Comparison of ENCODE assay signal across 9 cellular contexts in genomic region chr1:34928066-34928864, GRCh38. TPM values are rescaled to one million over a fixed set of nuclear protein-coding genes. Genes with fewer than 3 reads are reported as not detected.
A peak's percentile ranks its signal among the peaks of the same experiment; 100 is the strongest.
DNase-seq lines count a peak whose midpoint lies in the region; ATAC-seq and TF ChIP-seq lines count a peak whose summit lies in the region.
"Had no signal": no experiment of that assay in that cellular context is flagged by ENCODE, and none has a peak within 500 bp of the region (broad histone marks: within the 10 kb centered on the region; RNA-seq: fewer than 3 reads in every experiment).

No MANE protein-coding gene starts in this region.

- H3K9me3 ChIP-seq in CD4-positive, alpha-beta T cell (ENCODE audit: control insufficient read depth, low read length): no peaks in the 10 kb centered on the region
- H3K9me3 ChIP-seq in adipocyte (ENCODE audit: control insufficient read depth, low read length) (no peaks in the 10 kb centered on the region), MG63 (no peaks in the 10 kb centered on the region)

- H3K27me3 Mint-ChIP-seq in CD4-positive, alpha-beta T cell: peaks cover 82% of the 10 kb centered on the region
- peaks cover 0 to 24% (median 23%) of the 10 kb centered on the region in 3 donors for H3K27me3 Mint-ChIP-seq in naive B cell

- H3K27ac ChIP-seq in CD4-positive, alpha-beta T cell (ENCODE audit: low read depth, low read length): no peak overlapping the region

- peaks cover 11% of the 10 kb centered on the region for H3K4me1 Mint-ChIP-seq in CD4-positive, alpha-beta T cell (ENCODE audit: low read depth)
- peaks cover 29 to 53% (median 34%) of the 10 kb centered on the region in 3 donors for H3K4me1 Mint-ChIP-seq in naive B cell

- no peak for ATAC-seq in CD4-positive, alpha-beta T cell (ENCODE audit: poor library complexity)
- ATAC-seq in naive B cell (ENCODE audit: low read depth in 2 of 2) (peak; percentile 9 to 29), HG02759 (IDR thresholded peaks at IDR 0.05; ENCODE audit: unreplicated experiment) (no peak), Right ventricle myocardium inferior (no peak)
- ATAC-seq: sciatic nerve had no signal

- H3K4me1 ChIP-seq in adipocyte (ENCODE audit: control insufficient read depth, insufficient read depth, low read length): peaks cover 4% of the 10 kb centered on the region

- H3K9me3 Mint-ChIP-seq in CD4-positive, alpha-beta T cell: no peaks in the 10 kb centered on the region
- H3K9me3 Mint-ChIP-seq in naive B cell: peaks cover 0 to 2% (median 0%) of the 10 kb centered on the region in 7 donors

- TF ChIP-seq CTCF in CD4-positive, alpha-beta T cell (IDR thresholded peaks at IDR 0.05): no peak

- intact Hi-C loops in CD4-positive, alpha-beta T cell (cut with DNase I, micrococcal nuclease): no loop called here
- intact Hi-C loops in Right ventricle myocardium inferior (cut with DNase I): no loop called here

- CTCF ChIA-PET in CD4-positive, alpha-beta T cell (lab: Charles Lee): no interaction called here

- H3K27ac Mint-ChIP-seq in CD4-positive, alpha-beta T cell: no peak overlapping the region
- peak overlapping the region in 4 of 6 donors; percentile 8 to 88 (median 36) for H3K27ac Mint-ChIP-seq in naive B cell

- H3K4me3 Mint-ChIP-seq in CD4-positive, alpha-beta T cell: peak overlapping the region; percentile 83
- H3K4me3 Mint-ChIP-seq in naive B cell: peak overlapping the region; percentile 79 to 97 (median 92)

- H3K4me3 ChIP-seq in H7 (ENCODE audit: insufficient read depth, low read depth, low read length): peak overlapping the region; percentile 69; the same call in 1 of the 2 replicates
- peak overlapping the region; percentile 58 for H3K4me3 ChIP-seq in adipocyte (ENCODE audit: low read length)
- H3K4me3 ChIP-seq in MG63: no peak overlapping the region

- no peak for DNase-seq in CD4-positive, alpha-beta T cell
- DNase-seq in H7: peak; percentile 63
- no peak for DNase-seq in adipocyte (ENCODE audit: low read depth)
- DNase-seq in naive B cell: peak; percentile 11
- no peak for DNase-seq in MG63
- DNase-seq in stimulated activated CD4-positive, alpha-beta T cell treated with anti-CD3 and anti-CD28 coated beads, Interleukin-4, amount 100 ng/mL, for 24 hours: no peak
- DNase-seq in Right ventricle myocardium inferior (ENCODE audit: missing footprints): no peak

- POLR2A ChIA-PET in CD4-positive, alpha-beta T cell (lab: Charles Lee): interaction anchor here (1.0 kb wide), 2 partner anchors 56 to 68 kb away, joined by 3 read pairs; partner anchors contain the start of genes SMIM12 and TMEM35B

- peaks cover 71% of the 10 kb centered on the region for H3K27me3 ChIP-seq in CD4-positive, alpha-beta T cell (ENCODE audit: control insufficient read depth, insufficient read depth, low read length)
- H3K27me3 ChIP-seq in H7 (ENCODE audit: control insufficient read depth, insufficient read depth, low read length) (peaks cover 36% of the 10 kb centered on the region), adipocyte (replicated peaks; ENCODE audit: control insufficient read depth, insufficient read depth, low read length) (peaks cover 57% of the 10 kb centered on the region), MG63 (peaks cover 48% of the 10 kb centered on the region)

- H3K36me3 ChIP-seq in H7 (replicated peaks; ENCODE audit: control insufficient read depth, insufficient read depth, low read length) (no peaks in the 10 kb centered on the region), adipocyte (ENCODE audit: control insufficient read depth, insufficient read depth, low read length, severe bottlenecking) (no peaks in the 10 kb centered on the region), MG63 (no peaks in the 10 kb centered on the region)

- H3K9ac ChIP-seq in adipocyte (ENCODE audit: low read length): no peak overlapping the region

- H3K36me3 Mint-ChIP-seq in CD4-positive, alpha-beta T cell (ENCODE audit: low read depth): no peaks in the 10 kb centered on the region
- H3K36me3 Mint-ChIP-seq in naive B cell: peaks cover 0 to 7% of the 10 kb centered on the region in 2 donors

RNA-seq across cellular contexts. Expression of gene DLGAP3, which starts 1.2 kb away (rescaled TPM):
- total RNA-seq in CD4-positive, alpha-beta T cell: under 1 TPM; 0.34 to 0.44 TPM
- 3.9 and 9.2 TPM in 2 replicates for total RNA-seq in H7 (2014; rRNA removed; shearing (Covaris generic))
- 1 to 10 TPM in 1 of 6 donors, under 1 TPM in 4, not detected in 1; 0.25 to 1.4 (median 0.41) TPM for polyA plus RNA-seq in naive B cell (ENCODE audit: low read depth in 6 of 6)
- not detected in 2 replicates for total RNA-seq in MG63 (2014; rRNA removed; shearing (Covaris generic); ENCODE audit: low replicate concordance)
- total RNA-seq in Right ventricle myocardium inferior: 0.22 TPM

RNA-seq across cellular contexts. Expression of gene TMEM35B, which starts 56.9 kb away (rescaled TPM):
- 1 to 10 TPM in 1 of 2 experiments, under 1 TPM in 1; 0.85 to 2.3 TPM for total RNA-seq in CD4-positive, alpha-beta T cell
- total RNA-seq in H7 (2014; rRNA removed; shearing (Covaris generic)): 35.6 and 43.0 TPM in 2 replicates
- 10 to 100 TPM; 36.0 to 89.6 (median 77.9) TPM for polyA plus RNA-seq in naive B cell (ENCODE audit: low read depth in 6 of 6)
- 46.1 and 53.9 TPM in 2 replicates for total RNA-seq in MG63 (2014; rRNA removed; shearing (Covaris generic); ENCODE audit: low replicate concordance)
- 10.2 TPM for total RNA-seq in Right ventricle myocardium inferior

Comparison
In these comparisons a context has a peak if more than half of its experiments do, and no peak if none do; other contexts are left out.
1. ATAC-seq: peak in naive B cell (2 of 2); none in CD4-positive, alpha-beta T cell (single experiment), HG02759 (single experiment) and Right ventricle myocardium inferior (single experiment).
2. DNase-seq: peak in H7 (single experiment) and naive B cell (single experiment); none in CD4-positive, alpha-beta T cell (0 of 10), adipocyte (single experiment), MG63 (single experiment), stimulated activated CD4-positive, alpha-beta T cell treated with anti-CD3 and anti-CD28 coated beads, Interleukin-4, amount 100 ng/mL, for 24 hours (single experiment) and Right ventricle myocardium inferior (single experiment).